23 cellular contexts compared by ENCODE assay signal in the genomic region with DNA sequence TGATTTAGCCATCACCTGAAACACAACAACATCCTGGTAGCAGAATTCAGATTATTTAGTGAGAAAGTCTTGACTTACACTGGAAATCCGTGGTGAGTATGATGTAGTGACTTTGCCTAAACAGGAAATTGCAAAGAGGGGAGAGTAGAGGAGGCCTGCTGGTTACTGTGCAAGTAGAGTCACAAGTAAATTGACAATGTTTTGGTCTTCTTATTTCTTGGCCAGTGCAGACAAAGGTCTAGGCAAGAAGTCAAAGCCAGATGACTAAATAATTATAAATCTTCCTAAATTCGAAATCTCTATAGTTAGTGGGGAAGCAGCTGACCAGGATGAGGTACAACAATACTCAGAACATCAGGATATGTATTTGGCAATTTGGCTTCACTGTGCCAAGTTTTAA.
DNase-seq lines count a peak whose midpoint lies in the region; ATAC-seq, FAIRE-seq and TF ChIP-seq lines count a peak whose summit lies in the region.
"Had no signal": no experiment of that assay in that cellular context is flagged by ENCODE, and none has a peak within 500 bp of the region (broad histone marks: within the 10 kb centered on the region; RNA-seq: fewer than 3 reads in every experiment).

No MANE protein-coding gene starts in this region.

- TF ChIP-seq CTCF in left ventricle myocardium inferior (IDR thresholded peaks at IDR 0.05; ENCODE audit: borderline replicate concordance) (no peak), keratinocyte (optimal IDR thresholded peaks at IDR 0.05 in 1 of 3, IDR thresholded peaks at IDR 0.05 in 1 of 3, conservative IDR thresholded peaks at IDR 0.05 in 1 of 3; ENCODE audit: extremely low read depth in 1 of 3, insufficient read depth in 2 of 3, low read length in 3 of 3) (no peak), PC-3 (conservative IDR thresholded peaks at IDR 0.05; ENCODE audit: low read depth, low read length) (no peak), BE2C (IDR thresholded peaks at IDR 0.05; ENCODE audit: low read depth, low read length) (no peak)

- DNase-seq in left ventricle myocardium inferior (no peak), Right ventricle myocardium superior (no peak), dermis blood vessel endothelial cell (peak; percentile 7), keratinocyte (ENCODE audit: low read depth, low spot score) (no peak), PC-3 (no peak), BE2C (no peak)
- DNase-seq in activated CD4-positive, alpha-beta T cell treated with anti-CD3 and anti-CD28 coated beads for 4 hours, result no peak
- DNase-seq: CD8-positive, alpha-beta memory T cell; DMS79 treated with DMSO at 0.1 percent for 48 hours; GDM1; Karpas-422; MM.1S; NCI-H1105 treated with DMSO at 0.1 percent for 48 hours; NCI-H1694 treated with DMSO at 0.1 percent for 48 hours; NCI-H2107; NCI-H446; NK-92 treated with Interleukin-12 subunit alpha and Interleukin-12 subunit beta, amount 100 ng/mL, for 24 hours; RPMI8226; SJCRH30 had no signal

- H3K4me2 ChIP-seq in keratinocyte (ENCODE audit: control insufficient read depth, extremely low read depth, insufficient read depth, low read depth, low read length) (no peak overlapping the region), PC-3 (ENCODE audit: low read length) (no peak overlapping the region)
- H3K4me2 ChIP-seq: BLaER1 treated with 17β-estradiol and CSF1 and Interleukin-3, amounts not matched to agents 10 nM and 100 nM had no signal

- POLR2A ChIA-PET in PC-3 (lab: Charles Lee; ENCODE audit: unreplicated experiment), result no interaction called here

- ATAC-seq in Right ventricle myocardium superior (ENCODE audit: poor library complexity) (no peak), GM19452 (IDR thresholded peaks at IDR 0.05; ENCODE audit: unreplicated experiment) (no peak), PC-3 (no peak)

- no TSS peak for BruUV-seq in PC-3 (replicated peaks; lab: Mats Ljungman, UMichigan)

- H3K79me2 ChIP-seq in keratinocyte (ENCODE audit: control insufficient read depth, insufficient read depth, low read length), result no peaks in the 10 kb centered on the region
- H3K79me2 ChIP-seq in PC-3 (ENCODE audit: low read length), result no peaks in the 10 kb centered on the region

- CTCF ChIA-PET in PC-3 (lab: Charles Lee), result no interaction called here

- FAIRE-seq in keratinocyte (lab: Jason Lieb, UNC), result no peak
- FAIRE-seq: H54 had no signal

- H3K4me3 ChIP-seq in left ventricle myocardium inferior (no peak overlapping the region), keratinocyte (ENCODE audit: control insufficient read depth in 2 of 3, extremely low read depth in 1 of 3, insufficient read depth in 2 of 3, low read depth in 1 of 3, low read length in 3 of 3) (no peak overlapping the region), PC-3 (ENCODE audit: low read length) (no peak overlapping the region), BE2C (ENCODE audit: low read depth, low read length) (no peak overlapping the region)
- H3K4me3 ChIP-seq: BLaER1 treated with 17β-estradiol and CSF1 and Interleukin-3, amounts not matched to agents 10 nM and 100 nM; SJCRH30 had no signal

- H3K9me3 ChIP-seq in left ventricle myocardium inferior (replicated peaks), result no peaks in the 10 kb centered on the region
- H3K9me3 ChIP-seq in keratinocyte (ENCODE audit: control insufficient read depth, low read depth, low read length), result no peaks in the 10 kb centered on the region
- H3K9me3 ChIP-seq in PC-3 (ENCODE audit: low read length), result no peaks in the 10 kb centered on the region
- no peaks in the 10 kb centered on the region for H3K9me3 ChIP-seq in BE2C
- H3K9me3 ChIP-seq: BLaER1 treated with 17β-estradiol and CSF1 and Interleukin-3, amounts not matched to agents 10 nM and 100 nM; SJCRH30 had no signal

- no peaks in the 10 kb centered on the region for H3K27me3 ChIP-seq in left ventricle myocardium inferior (ENCODE audit: low read depth)
- H3K27me3 ChIP-seq in keratinocyte (ENCODE audit: control insufficient read depth, extremely low read depth, insufficient read depth, low read length), result no peaks in the 10 kb centered on the region
- no peaks in the 10 kb centered on the region for H3K27me3 ChIP-seq in PC-3 (ENCODE audit: low read length)
- no peaks in the 10 kb centered on the region for H3K27me3 ChIP-seq in BE2C
- H3K27me3 ChIP-seq: BLaER1 treated with 17β-estradiol and CSF1 and Interleukin-3, amounts not matched to agents 10 nM and 100 nM; SJCRH30 had no signal

- H3K36me3 ChIP-seq in left ventricle myocardium inferior, result no peaks in the 10 kb centered on the region
- no peaks in the 10 kb centered on the region for H3K36me3 ChIP-seq in keratinocyte (ENCODE audit: control insufficient read depth in 2 of 2, extremely low read depth in 1 of 2, insufficient read depth in 2 of 2, low read length in 2 of 2)
- no peaks in the 10 kb centered on the region for H3K36me3 ChIP-seq in PC-3 (ENCODE audit: low read depth, low read length)
- no peaks in the 10 kb centered on the region for H3K36me3 ChIP-seq in BE2C
- H3K36me3 ChIP-seq: BLaER1 treated with 17β-estradiol and CSF1 and Interleukin-3, amounts not matched to agents 10 nM and 100 nM; SJCRH30 had no signal

- H3K9me2 ChIP-seq in PC-3 (replicated peaks; ENCODE audit: low read length), result no peaks in the 10 kb centered on the region

- intact Hi-C loops in left ventricle myocardium inferior (cut with micrococcal nuclease) (no loop called here), Right ventricle myocardium superior (cut with DNase I) (no loop called here), PC-3 (cut with micrococcal nuclease) (no loop called here)

- H3K4me1 ChIP-seq in left ventricle myocardium inferior (peaks cover 5% of the 10 kb centered on the region), keratinocyte (ENCODE audit: control insufficient read depth, extremely low read depth, insufficient read depth, low read length) (no peaks in the 10 kb centered on the region), PC-3 (ENCODE audit: insufficient read depth, low read length) (peaks cover 11% of the 10 kb centered on the region), BE2C (no peaks in the 10 kb centered on the region)
- H3K4me1 ChIP-seq: BLaER1 treated with 17β-estradiol and CSF1 and Interleukin-3, amounts not matched to agents 10 nM and 100 nM; SJCRH30 had no signal

- no peaks in the 10 kb centered on the region for H4K20me1 ChIP-seq in keratinocyte (ENCODE audit: control insufficient read depth, extremely low read depth, insufficient read depth, low read length)
- H4K20me1 ChIP-seq in PC-3 (ENCODE audit: low read length), result no peaks in the 10 kb centered on the region
- H4K20me1 ChIP-seq: BLaER1 treated with 17β-estradiol and CSF1 and Interleukin-3, amounts not matched to agents 10 nM and 100 nM had no signal

- H3K27ac ChIP-seq in left ventricle myocardium inferior (replicated peaks) (peak overlapping the region; percentile 56), keratinocyte (ENCODE audit: control insufficient read depth, insufficient read depth, low read length) (no peak overlapping the region), PC-3 (ENCODE audit: low read length) (no peak overlapping the region)
- H3K27ac ChIP-seq: 22Rv1; BLaER1 treated with 17β-estradiol and CSF1 and Interleukin-3, amounts not matched to agents 10 nM and 100 nM; SJCRH30 had no signal

- no peaks in the 10 kb centered on the region for H3F3A ChIP-seq in PC-3 (ENCODE audit: low read length, unreplicated experiment)

- dilution Hi-C loops in keratinocyte (cut with MboI; ENCODE audit: extremely low pct_ligation_motif_present, low sequenced_read_pairs), result no loop called here

- H2AFZ ChIP-seq in keratinocyte (ENCODE audit: control insufficient read depth, low read length), result peak overlapping the region; percentile 40
- H2AFZ ChIP-seq in PC-3 (ENCODE audit: low read length), result no peak overlapping the region

- H3K9ac ChIP-seq in keratinocyte (ENCODE audit: control insufficient read depth, extremely low read depth, insufficient read depth, low read length) (no peak overlapping the region), PC-3 (ENCODE audit: low read length) (no peak overlapping the region)
- H3K9ac ChIP-seq: BLaER1 treated with 17β-estradiol and CSF1 and Interleukin-3, amounts not matched to agents 10 nM and 100 nM had no signal

- H3K9me1 ChIP-seq in keratinocyte (ENCODE audit: control insufficient read depth, extremely low read depth, insufficient read depth, low read length), result no peaks in the 10 kb centered on the region
